34 cellular contexts compared by ENCODE assay signal in genomic region chr19:45336696-45337251, GRCh38. TPM values are rescaled to one million over a fixed set of nuclear protein-coding genes. Genes with fewer than 3 reads are reported as not detected.
"Had no signal": no experiment of that assay in that cellular context is flagged by ENCODE, and none has a peak within 500 bp of the region (broad histone marks: within the 10 kb centered on the region; RNA-seq: fewer than 3 reads in every experiment).

No MANE protein-coding gene starts in this region.

- H3K9me3 Mint-ChIP-seq: activated CD4-positive, alpha-beta T cell treated with anti-CD3 and anti-CD28 coated beads, Interleukin-2, amount 10 ng/mL, durations not matched to agents 7 days and 5 days; activated naive CD4-positive, alpha-beta T cell treated with anti-CD3 and anti-CD28 coated beads, Interleukin-2, amount 50 U/mL, for 24 hours; activated naive CD8-positive, alpha-beta T cell treated with anti-CD3 and anti-CD28 coated beads, Interleukin-2, amount 10 ng/mL, durations not matched to agents 7 days and 5 days; activated T-cell treated with anti-CD3 and anti-CD28 coated beads, Interleukin-2, amount 50 U/mL, for 24 hours; activated T-helper 2 cell treated with anti-CD3 and anti-CD28 coated beads, Interferon-gamma antibody, Interleukin-2, Interleukin-4, amounts not matched to agents 10 μg/mL and 5 μg/mL and 100 μg/mL, durations not matched to agents 14 hours and 24 hours and 36 hours; central memory CD8-positive, alpha-beta T cell had no signal

- H3K4me3 ChIP-seq: ascending aorta, cardiac muscle cell, Peyer's patch, SJSA1 had no signal

- ATAC-seq: activated CD4-positive, alpha-beta T cell treated with anti-CD3 and anti-CD28 coated beads for 36 hours; activated CD8-positive, alpha-beta T cell treated with anti-CD3 and anti-CD28 coated beads, Interleukin-2, amount 10 ng/mL, durations not matched to agents 7 days and 5 days; PC-3 had no signal

- H3K27ac ChIP-seq: ascending aorta, cardiac muscle cell, Peyer's patch, SJSA1, VCaP had no signal

- H3K27ac Mint-ChIP-seq: activated CD4-positive, alpha-beta T cell treated with anti-CD3 and anti-CD28 coated beads for 36 hours; activated CD4-positive, alpha-beta T cell treated with anti-CD3 and anti-CD28 coated beads, Interleukin-2, amount 10 ng/mL, durations not matched to agents 7 days and 5 days; activated CD8-positive, alpha-beta T cell treated with anti-CD3 and anti-CD28 coated beads, Interleukin-2, amount 10 ng/mL, durations not matched to agents 7 days and 5 days; activated naive CD4-positive, alpha-beta T cell treated with anti-CD3 and anti-CD28 coated beads, Interleukin-2, amount 50 U/mL, for 24 hours; activated naive CD8-positive, alpha-beta T cell treated with anti-CD3 and anti-CD28 coated beads, Interleukin-2, amount 10 ng/mL, durations not matched to agents 7 days and 5 days; activated T-cell treated with anti-CD3 and anti-CD28 coated beads, Interleukin-2, amount 50 U/mL, for 24 hours; activated T-helper 2 cell treated with anti-CD3 and anti-CD28 coated beads, Interferon-gamma antibody, Interleukin-2, Interleukin-4, amounts not matched to agents 10 μg/mL and 5 μg/mL and 100 μg/mL, durations not matched to agents 14 hours and 24 hours and 36 hours had no signal

- H3K36me3 Mint-ChIP-seq: activated naive CD4-positive, alpha-beta T cell treated with anti-CD3 and anti-CD28 coated beads, Interleukin-2, amount 50 U/mL, for 24 hours; activated naive CD8-positive, alpha-beta T cell treated with anti-CD3 and anti-CD28 coated beads, Interleukin-2, amount 10 ng/mL, durations not matched to agents 7 days and 5 days had no signal

- DNase-seq: activated CD4-positive, alpha-beta T cell treated with anti-CD3 and anti-CD28 coated beads for 36 hours; activated CD4-positive, alpha-beta T cell treated with anti-CD3 and anti-CD28 coated beads, Interleukin-2, amount 10 ng/mL, durations not matched to agents 7 days and 5 days; activated CD4-positive, alpha-beta T cell treated with anti-CD3 and anti-CD28 coated beads, Interleukin-2, amount 50 U/mL, for 48 hours; activated CD8-positive, alpha-beta T cell treated with anti-CD3 and anti-CD28 coated beads, Interleukin-2, amount 10 ng/mL, durations not matched to agents 7 days and 5 days; activated gamma-delta T cell; activated naive CD4-positive, alpha-beta T cell treated with Interleukin-2 at 50 U/mL for 16 hours; activated naive CD8-positive, alpha-beta T cell treated with anti-CD3 and anti-CD28 coated beads, Interleukin-2, amount 10 ng/mL, durations not matched to agents 7 days and 5 days; activated T-cell treated with anti-CD3 and anti-CD28 coated beads, Interleukin-2, amount 50 U/mL, for 24 hours; amygdala; NCI-H1105; NCI-H1417 treated with DMSO at 0.1 percent for 48 hours; NCI-H187 treated with DMSO at 0.1 percent for 48 hours; NCI-H2171 treated with DMSO at 0.1 percent for 48 hours; NCI-H2227 treated with DMSO at 0.1 percent for 48 hours; NCI-H446; NCI-H510A treated with DMSO at 0.1 percent for 48 hours; NCI-H526 treated with DMSO at 0.1 percent for 48 hours; NCI-H774; NK-92 treated with Interleukin-12 subunit alpha and Interleukin-12 subunit beta, amount 100 ng/mL, for 24 hours; PC-3; Peyer's patch; RPMI8226; SW 1271; T-helper 1 cell; T-helper 2 cell; T-helper 9 cell had no signal

- H3K4me3 Mint-ChIP-seq: activated CD4-positive, alpha-beta T cell treated with anti-CD3 and anti-CD28 coated beads for 36 hours; activated CD4-positive, alpha-beta T cell treated with anti-CD3 and anti-CD28 coated beads, Interleukin-2, amount 10 ng/mL, durations not matched to agents 7 days and 5 days; activated CD8-positive, alpha-beta T cell treated with anti-CD3 and anti-CD28 coated beads, Interleukin-2, amount 10 ng/mL, durations not matched to agents 7 days and 5 days; activated naive CD4-positive, alpha-beta T cell treated with anti-CD3 and anti-CD28 coated beads, Interleukin-2, amount 50 U/mL, for 24 hours; activated naive CD8-positive, alpha-beta T cell treated with anti-CD3 and anti-CD28 coated beads, Interleukin-2, amount 10 ng/mL, durations not matched to agents 7 days and 5 days; activated T-cell treated with anti-CD3 and anti-CD28 coated beads, Interleukin-2, amount 50 U/mL, for 24 hours; central memory CD8-positive, alpha-beta T cell had no signal

- H3K36me3 ChIP-seq: ascending aorta, cardiac muscle cell, Peyer's patch, SJSA1 had no signal

- H3K9me3 ChIP-seq: ascending aorta, Peyer's patch, SJSA1 had no signal

- H3K27me3 Mint-ChIP-seq: central memory CD8-positive, alpha-beta T cell had no signal

RNA-seq across cellular contexts. Expression of gene KLC3, which starts 3.8 kb away (rescaled TPM):
- total RNA-seq: activated CD4-positive, alpha-beta T cell treated with anti-CD3 and anti-CD28 coated beads, Interleukin-2, amount 10 ng/mL, durations not matched to agents 7 days and 5 days; activated CD8-positive, alpha-beta T cell treated with anti-CD3 and anti-CD28 coated beads, Interleukin-2, amount 10 ng/mL, durations not matched to agents 7 days and 5 days; activated naive CD8-positive, alpha-beta T cell treated with anti-CD3 and anti-CD28 coated beads, Interleukin-2, amount 10 ng/mL, durations not matched to agents 7 days and 5 days; activated T-helper 2 cell treated with anti-CD3 and anti-CD28 coated beads, Interferon-gamma antibody, Interleukin-2, Interleukin-4, amounts not matched to agents 10 μg/mL and 5 μg/mL and 100 μg/mL, durations not matched to agents 14 hours and 24 hours and 36 hours; ascending aorta; Peyer's patch had no signal

RNA-seq across cellular contexts. Expression of gene CKM, which starts 14.1 kb away (rescaled TPM):
- total RNA-seq: activated CD4-positive, alpha-beta T cell treated with anti-CD3 and anti-CD28 coated beads for 36 hours; activated CD4-positive, alpha-beta T cell treated with anti-CD3 and anti-CD28 coated beads, Interleukin-2, amount 10 ng/mL, durations not matched to agents 7 days and 5 days; activated CD8-positive, alpha-beta T cell treated with anti-CD3 and anti-CD28 coated beads, Interleukin-2, amount 10 ng/mL, durations not matched to agents 7 days and 5 days; activated naive CD8-positive, alpha-beta T cell treated with anti-CD3 and anti-CD28 coated beads, Interleukin-2, amount 10 ng/mL, durations not matched to agents 7 days and 5 days; activated T-helper 2 cell treated with anti-CD3 and anti-CD28 coated beads, Interferon-gamma antibody, Interleukin-2, Interleukin-4, amounts not matched to agents 10 μg/mL and 5 μg/mL and 100 μg/mL, durations not matched to agents 14 hours and 24 hours and 36 hours; ascending aorta; MCF 10A; PC-3; Peyer's patch; SJSA1 had no signal
